ENCODE assay signal across 1 cellular context in the genomic region with DNA sequence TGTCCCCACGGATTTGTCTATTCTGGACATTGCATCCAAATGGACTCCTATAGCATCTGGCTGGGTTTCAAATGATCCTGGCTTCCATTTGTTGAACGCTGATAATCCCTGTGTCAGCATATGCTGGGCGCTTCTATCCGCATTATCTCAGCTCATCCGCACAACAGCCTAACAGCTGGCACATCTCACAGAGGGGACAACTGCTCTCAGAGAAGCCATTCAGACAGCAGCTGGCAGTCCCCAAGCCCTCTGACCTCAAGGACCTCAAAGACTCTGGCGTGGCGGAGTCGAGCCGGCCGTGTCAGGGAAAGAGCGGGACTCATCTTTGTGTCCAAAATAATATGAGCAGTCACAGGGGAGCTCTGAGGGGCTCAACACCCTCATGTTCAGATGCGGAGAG.
TF ChIP-seq lines count a peak whose summit lies in the region.

No MANE protein-coding gene starts in this region.

TF ChIP-seq in HepG2, 621 proteins besides CTCF, POLR2A, EP300 and RAD21:
- peak; percentile 69 for TF ChIP-seq MAFF (IDR thresholded peaks at IDR 0.05; ENCODE audit: low read depth, low read length)
- no peak for TF ChIP-seq JARID2 (CRISPR knock-in tag; IDR thresholded peaks at IDR 0.05; ENCODE audit: insufficient replicate concordance)
- peak; percentile 71 to 72 for TF ChIP-seq MAFK (conservative IDR thresholded peaks at IDR 0.05 in 1 of 2, IDR thresholded peaks at IDR 0.05 in 1 of 2; ENCODE audit: low read length in 2 of 2)
- no peak for TF ChIP-seq ZNF446 (CRISPR knock-in tag; IDR thresholded peaks at IDR 0.05)
